Comparison of ENCODE assay signal across 24 cellular contexts in genomic region chr17:59417452-59417851, GRCh38.
"Had no signal": no experiment of that assay in that cellular context is flagged by ENCODE, and none has a peak within 500 bp of the region (broad histone marks: within the 10 kb centered on the region; RNA-seq: fewer than 3 reads in every experiment).

No MANE protein-coding gene starts in this region.

- H3K9me3 ChIP-seq: left ventricle myocardium inferior, ovary, prostate gland, tibial nerve, uterus had no signal

- H3K9me3 Mint-ChIP-seq: mesothelial cell of epicardium; naive B cell; natural killer cell; stimulated activated effector memory CD8-positive, alpha-beta T cell treated with anti-CD3 and anti-CD28 coated beads, Interleukin-12 subunit alpha, Interleukin-12 subunit beta, amount 100 ng/mL, for 72 hours; stimulated activated naive CD8-positive, alpha-beta T cell treated with anti-CD3 and anti-CD28 coated beads, Interleukin-15, amount 100 ng/mL, for 72 hours; type B pancreatic cell had no signal

- H3K36me3 ChIP-seq: left ventricle myocardium inferior, ovary, prostate gland, tibial nerve, uterus had no signal

- H3K27me3 Mint-ChIP-seq: naive B cell; stimulated activated naive CD8-positive, alpha-beta T cell treated with anti-CD3 and anti-CD28 coated beads, Interleukin-15, amount 100 ng/mL, for 72 hours; type B pancreatic cell had no signal

- H3K4me3 ChIP-seq: left ventricle myocardium inferior, lung, ovary, prostate gland, skin epidermis, tibial nerve, uterus had no signal

- ATAC-seq: natural killer cell; right cardiac atrium; sciatic nerve; stimulated activated effector memory CD8-positive, alpha-beta T cell treated with anti-CD3 and anti-CD28 coated beads, Interleukin-12 subunit alpha, Interleukin-12 subunit beta, amount 100 ng/mL, for 72 hours; stimulated activated naive CD8-positive, alpha-beta T cell treated with anti-CD3 and anti-CD28 coated beads, Interleukin-15, amount 100 ng/mL, for 72 hours had no signal

- DNase-seq: islet precursor cell; left ventricle myocardium inferior; mesendoderm; naive B cell; natural killer cell; ovary; retina; right cardiac atrium; stimulated activated CD4-positive, alpha-beta T cell treated with anti-CD3 and anti-CD28 coated beads, Interleukin-12 subunit alpha, Interleukin-12 subunit beta, amount 100 ng/mL, for 4 hours; stimulated activated CD4-positive, alpha-beta T cell treated with anti-CD3 and anti-CD28 coated beads, Interleukin-15, amount 100 ng/mL, for 24 hours; stimulated activated CD4-positive, alpha-beta T cell treated with anti-CD3 and anti-CD28 coated beads, Interleukin-2, amount 100 ng/mL, for 24 hours; stimulated activated CD4-positive, alpha-beta T cell treated with anti-CD3 and anti-CD28 coated beads, Interleukin-4, amount 100 ng/mL, for 1 hour; stimulated activated naive CD4-positive, alpha-beta T cell treated with Interleukin-2 at 50 U/mL for 16 hours; stimulated activated naive CD8-positive, alpha-beta T cell treated with anti-CD3 and anti-CD28 coated beads, Interleukin-15, amount 100 ng/mL, for 72 hours; substantia nigra; uterus had no signal

- H3K27ac Mint-ChIP-seq: mesothelial cell of epicardium; naive B cell; natural killer cell; stimulated activated effector memory CD8-positive, alpha-beta T cell treated with anti-CD3 and anti-CD28 coated beads, Interleukin-12 subunit alpha, Interleukin-12 subunit beta, amount 100 ng/mL, for 72 hours; type B pancreatic cell had no signal

- H3K27ac ChIP-seq: ovary, prostate gland, skin epidermis, tibial nerve had no signal

- H3K36me3 Mint-ChIP-seq: mesothelial cell of epicardium; naive B cell; natural killer cell; stimulated activated effector memory CD8-positive, alpha-beta T cell treated with anti-CD3 and anti-CD28 coated beads, Interleukin-12 subunit alpha, Interleukin-12 subunit beta, amount 100 ng/mL, for 72 hours; type B pancreatic cell had no signal

- H3K4me3 Mint-ChIP-seq: mesothelial cell of epicardium; naive B cell; natural killer cell; stimulated activated effector memory CD8-positive, alpha-beta T cell treated with anti-CD3 and anti-CD28 coated beads, Interleukin-12 subunit alpha, Interleukin-12 subunit beta, amount 100 ng/mL, for 72 hours; stimulated activated naive CD8-positive, alpha-beta T cell treated with anti-CD3 and anti-CD28 coated beads, Interleukin-15, amount 100 ng/mL, for 72 hours; type B pancreatic cell had no signal

- H3K27me3 ChIP-seq: ovary, tibial nerve, uterus had no signal

- H3K4me1 ChIP-seq: prostate gland, tibial nerve, uterus had no signal
